In the genomic region with DNA sequence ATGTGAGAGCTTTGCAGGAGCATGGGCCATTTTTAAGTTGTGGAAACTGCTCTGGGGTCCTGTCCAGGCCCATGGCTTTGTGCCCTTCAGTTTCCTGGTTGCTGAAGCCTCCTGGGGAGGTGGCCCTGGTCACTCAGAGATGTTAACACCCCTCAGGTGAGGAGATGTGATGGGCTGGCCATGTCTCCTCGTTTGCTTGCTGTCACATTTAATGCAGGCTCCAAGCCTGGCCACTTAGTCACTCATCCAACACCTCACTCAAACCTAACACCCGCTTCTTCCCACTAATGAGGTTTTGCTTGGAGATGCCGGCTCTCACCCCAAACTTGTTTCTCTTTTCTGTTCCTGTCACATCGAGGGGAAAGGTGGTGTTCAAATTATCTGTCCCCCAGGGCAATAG, we compare ENCODE assay signal across 6 cellular contexts.
"Had no signal": no experiment of that assay in that cellular context is flagged by ENCODE, and none has a peak within 500 bp of the region (broad histone marks: within the 10 kb centered on the region; RNA-seq: fewer than 3 reads in every experiment).

No MANE protein-coding gene starts in this region.

- DNase-seq: GM23248, GOT3, H7, HFFc6 had no signal

- ATAC-seq: HCT116, HepG2 had no signal
